In the genomic region with DNA sequence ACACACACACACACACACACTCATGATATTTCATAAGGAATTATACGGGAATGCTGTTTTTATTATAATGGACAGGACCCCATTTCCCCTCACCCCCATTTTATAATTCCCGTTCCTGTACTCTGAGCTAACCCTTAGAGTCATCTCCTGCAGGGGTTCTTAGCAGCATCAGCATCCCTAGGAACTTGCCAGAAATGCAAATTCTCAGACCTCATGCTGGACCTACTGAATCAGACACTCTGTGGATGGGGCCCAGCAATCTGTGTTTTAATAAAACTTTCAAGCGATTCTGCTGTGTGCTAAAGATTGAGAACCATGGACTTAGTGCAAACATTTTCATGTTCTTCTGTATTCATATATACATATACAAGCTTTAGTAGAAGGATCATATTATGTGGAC, we compare ENCODE assay signal across 14 cellular contexts.
"Had no signal": no experiment of that assay in that cellular context is flagged by ENCODE, and none has a peak within 500 bp of the region (broad histone marks: within the 10 kb centered on the region; RNA-seq: fewer than 3 reads in every experiment).

No MANE protein-coding gene starts in this region.

- DNase-seq: activated B cell treated with CpG ODN at 0.5 μM for 24 hours; activated CD4-positive, alpha-beta T cell treated with anti-CD3 and anti-CD28 coated beads, Interleukin-2, amount 10 ng/mL, durations not matched to agents 7 days and 5 days; activated naive CD4-positive, alpha-beta T cell treated with anti-CD3 and anti-CD28 coated beads for 36 hours; activated T-cell treated with anti-CD3 and anti-CD28 coated beads for 4 hours; endodermal cell; foreskin melanocyte; head of caudate nucleus; occipital lobe; stimulated activated CD4-positive, alpha-beta T cell treated with anti-CD3 and anti-CD28 coated beads, Interleukin-12 subunit alpha, Interleukin-12 subunit beta, amount 100 ng/mL, for 4 hours; stimulated activated naive CD4-positive, alpha-beta T cell; substantia nigra; upper lobe of left lung had no signal

- H3K9me3 ChIP-seq: esophagus muscularis mucosa, upper lobe of left lung had no signal

- H3K27ac ChIP-seq: esophagus muscularis mucosa, upper lobe of left lung had no signal

- H3K4me3 ChIP-seq: esophagus muscularis mucosa, upper lobe of left lung had no signal

- H3K36me3 ChIP-seq: esophagus muscularis mucosa, upper lobe of left lung had no signal

- H3K27me3 ChIP-seq: esophagus muscularis mucosa, upper lobe of left lung had no signal

- ATAC-seq: activated T-helper 17 cell treated with anti-CD3 and anti-CD28 coated beads, Interleukin-2, amount 50 U/mL, for 72 hours had no signal
